In the genomic region with DNA sequence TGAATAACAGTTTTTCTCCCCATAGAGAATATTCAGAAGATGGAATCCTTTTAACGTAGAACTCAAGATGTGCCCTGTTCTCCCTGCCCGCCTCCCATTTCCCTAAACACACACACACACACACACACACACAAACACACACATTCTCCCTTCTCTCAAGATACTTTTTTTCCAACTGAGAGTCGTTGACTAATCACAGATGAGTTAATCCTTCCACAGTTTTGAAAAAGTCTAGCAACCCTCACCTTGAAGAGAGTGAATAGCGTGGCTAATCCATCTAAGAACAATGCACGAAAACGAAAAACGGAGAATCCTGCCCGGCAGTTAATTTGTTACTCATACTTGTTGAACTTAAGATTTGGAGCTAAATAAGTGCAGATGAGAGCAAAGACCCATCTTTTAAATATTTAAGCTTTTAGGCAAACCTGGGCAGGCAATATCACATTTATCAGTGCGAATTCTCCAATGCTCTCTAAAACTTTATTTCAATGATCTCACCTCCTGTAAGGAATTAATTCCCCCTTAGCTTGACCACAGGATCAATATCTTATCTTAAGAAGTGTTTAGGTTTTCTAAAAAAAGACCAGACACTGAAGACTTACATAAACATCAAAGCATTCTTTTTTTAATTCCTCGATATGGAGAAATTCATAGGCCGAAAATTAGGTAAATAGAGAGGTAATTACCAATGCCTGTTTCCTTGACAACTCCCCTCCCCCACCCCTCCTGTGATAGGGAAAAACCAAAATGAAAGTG, we compare ENCODE assay signal across 8 cellular contexts. TPM values are rescaled to one million over a fixed set of nuclear protein-coding genes. Genes with fewer than 3 reads are reported as not detected.
DNase-seq lines count a peak whose midpoint lies in the region; ATAC-seq and TF ChIP-seq lines count a peak whose summit lies in the region.

No MANE protein-coding gene starts in this region.

- ATAC-seq in PC-3 (no peak), GM18517 (IDR thresholded peaks at IDR 0.05; ENCODE audit: unreplicated experiment) (no peak), HG02973 (IDR thresholded peaks at IDR 0.05; ENCODE audit: unreplicated experiment) (no peak)

- intact Hi-C loops in PC-3 (cut with micrococcal nuclease): loop anchor here (5.0 to 10.0 kb wide), 4 partner anchors 45 to 278 kb away; a partner anchor contains a TSS

- TF ChIP-seq CTCF in PC-3 (conservative IDR thresholded peaks at IDR 0.05; ENCODE audit: low read depth, low read length): no peak
- no peak for TF ChIP-seq CTCF in epithelial cell of esophagus (IDR thresholded peaks at IDR 0.05; ENCODE audit: insufficient read depth, low read depth, low read length, missing control alignments)
- TF ChIP-seq CTCF in neural crest cell (conservative IDR thresholded peaks at IDR 0.05): no peak

- peaks cover 6% of the 10 kb centered on the region for H3K36me3 Mint-ChIP-seq in T-helper 1 cell treated with Interleukin-12 subunit alpha and Interleukin-12 subunit beta and Interleukin-4 antibody, amounts not matched to agents 30 μg/mL and 1 μg/mL, for 36 hours (ENCODE audit: low read depth)
- peaks cover 18% of the 10 kb centered on the region for H3K36me3 Mint-ChIP-seq in neural crest cell (ENCODE audit: low read depth)

- peak overlapping the region; percentile 98 for H3K27ac Mint-ChIP-seq in T-helper 1 cell treated with Interleukin-12 subunit alpha and Interleukin-12 subunit beta and Interleukin-4 antibody, amounts not matched to agents 30 μg/mL and 1 μg/mL, for 36 hours
- H3K27ac Mint-ChIP-seq in neural crest cell (ENCODE audit: unreplicated experiment): peak overlapping the region; percentile 99

- no peaks in the 10 kb centered on the region for H3K9me3 ChIP-seq in PC-3 (ENCODE audit: low read length)

- no peak overlapping the region for H2AFZ ChIP-seq in PC-3 (ENCODE audit: low read length)

- peaks cover 26% of the 10 kb centered on the region for H3K79me2 ChIP-seq in PC-3 (ENCODE audit: low read length)

- H3K4me3 ChIP-seq in PC-3 (ENCODE audit: low read length): peak overlapping the region; percentile 85
- peak overlapping the region; percentile 61 for H3K4me3 ChIP-seq in epithelial cell of esophagus (ENCODE audit: low read length)

- peak overlapping the region; percentile 45 for H3K27ac ChIP-seq in PC-3 (ENCODE audit: low read length)

- H3K27me3 ChIP-seq in PC-3 (ENCODE audit: low read length): no peaks in the 10 kb centered on the region

- no peaks in the 10 kb centered on the region for H3K9me3 Mint-ChIP-seq in T-helper 1 cell treated with Interleukin-12 subunit alpha and Interleukin-12 subunit beta and Interleukin-4 antibody, amounts not matched to agents 30 μg/mL and 1 μg/mL, for 36 hours
- peaks cover 5% of the 10 kb centered on the region for H3K9me3 Mint-ChIP-seq in neural crest cell

- POLR2A ChIA-PET in PC-3 (lab: Charles Lee; ENCODE audit: unreplicated experiment): interaction anchor here (0.6 to 0.7 kb wide), 3 partner anchors 92 to 1578 kb away, joined by 3 to 5 read pairs (median 3); no protein-coding TSS in a partner anchor

- H4K20me1 ChIP-seq in PC-3 (ENCODE audit: low read length): peaks cover 9% of the 10 kb centered on the region; the same call in 1 of the 2 replicates

- H3K4me3 Mint-ChIP-seq in T-helper 1 cell treated with Interleukin-12 subunit alpha and Interleukin-12 subunit beta and Interleukin-4 antibody, amounts not matched to agents 30 μg/mL and 1 μg/mL, for 36 hours: peak overlapping the region; percentile 97
- peak overlapping the region; percentile 93 for H3K4me3 Mint-ChIP-seq in neural crest cell

- BruUV-seq in PC-3 (replicated peaks; lab: Mats Ljungman, UMichigan): TSS peak; percentile 65

- no peaks in the 10 kb centered on the region for H3F3A ChIP-seq in PC-3 (ENCODE audit: low read length, unreplicated experiment)

- H3K4me1 ChIP-seq in PC-3 (ENCODE audit: insufficient read depth, low read length): peaks cover 29% of the 10 kb centered on the region

- CTCF ChIA-PET in PC-3 (lab: Charles Lee): interaction anchor here (0.5 kb wide), 1 partner anchor 97 kb away, joined by 12 read pairs; no protein-coding TSS in a partner anchor

- no peaks in the 10 kb centered on the region for H3K9me2 ChIP-seq in PC-3 (replicated peaks; ENCODE audit: low read length)

- DNase-seq in T-helper 1 cell (no peak), PC-3 (no peak), epithelial cell of esophagus (ENCODE audit: low read depth) (peak; percentile 62), neural crest cell (ENCODE audit: low read depth, low spot score) (no peak), middle frontal gyrus (ENCODE audit: extremely low spot score, low spot score) (no peak)

- H3K4me1 Mint-ChIP-seq in T-helper 1 cell treated with Interleukin-12 subunit alpha and Interleukin-12 subunit beta and Interleukin-4 antibody, amounts not matched to agents 30 μg/mL and 1 μg/mL, for 36 hours (ENCODE audit: low read depth): peaks cover 33% of the 10 kb centered on the region
- H3K4me1 Mint-ChIP-seq in neural crest cell: peaks cover 52% of the 10 kb centered on the region

- peak overlapping the region; percentile 92 for H3K4me2 ChIP-seq in PC-3 (ENCODE audit: low read length)

- H3K36me3 ChIP-seq in PC-3 (ENCODE audit: low read depth, low read length): no peaks in the 10 kb centered on the region

- peak overlapping the region; percentile 69 for H3K9ac ChIP-seq in PC-3 (ENCODE audit: low read length)

- H3K27me3 Mint-ChIP-seq in T-helper 1 cell treated with Interleukin-12 subunit alpha and Interleukin-12 subunit beta and Interleukin-4 antibody, amounts not matched to agents 30 μg/mL and 1 μg/mL, for 36 hours (ENCODE audit: low read depth): peaks cover 11% of the 10 kb centered on the region
- no peaks in the 10 kb centered on the region for H3K27me3 Mint-ChIP-seq in neural crest cell (ENCODE audit: low read depth)

RNA-seq across cellular contexts. Expression of a gene that starts 1.1 kb away (rescaled TPM):
- 3.8 and 3.9 TPM in 2 replicates for total RNA-seq in PC-3 (2014; rRNA removed)
- 37.6 and 41.3 TPM in 2 replicates for total RNA-seq in neural crest cell
